Comparison of ENCODE assay signal across 1 cellular context in genomic region chr2:232508246-232508645, GRCh38.
TF ChIP-seq lines count a peak whose summit lies in the region.

No MANE protein-coding gene starts in this region.

TF ChIP-seq in HepG2, 621 proteins besides CTCF, POLR2A, EP300 and RAD21 (continued from another document):
- TF ChIP-seq ZBTB33 (CRISPR knock-in tag; IDR thresholded peaks at IDR 0.05) (no peak), CBX5 (CRISPR knock-in tag; IDR thresholded peaks at IDR 0.05; ENCODE audit: borderline replicate concordance) (no peak), ZNF564 (CRISPR knock-in tag; IDR thresholded peaks at IDR 0.05) (no peak), ZNF570 (CRISPR knock-in tag; IDR thresholded peaks at IDR 0.05; ENCODE audit: borderline replicate concordance) (no peak), MYC (CRISPR knock-in tag; IDR thresholded peaks at IDR 0.05; ENCODE audit: borderline replicate concordance) (no peak), ZIK1 (CRISPR knock-in tag; IDR thresholded peaks at IDR 0.05; ENCODE audit: borderline replicate concordance, low read depth) (no peak), KAT2B (IDR thresholded peaks at IDR 0.05; ENCODE audit: borderline replicate concordance, low read depth, low read length) (no peak), KIAA2018 (CRISPR knock-in tag; IDR thresholded peaks at IDR 0.05; ENCODE audit: borderline replicate concordance) (no peak)
TF ChIP-seq in HepG2: peak in this region for 0.
